Comparison of ENCODE assay signal across 19 cellular contexts in genomic region chr12:114916531-114916930, GRCh38.
A peak's percentile ranks its signal among the peaks of the same experiment; 100 is the strongest.
DNase-seq lines count a peak whose midpoint lies in the region; ATAC-seq, FAIRE-seq and TF ChIP-seq lines count a peak whose summit lies in the region.
"Had no signal": no experiment of that assay in that cellular context is flagged by ENCODE, and none has a peak within 500 bp of the region (broad histone marks: within the 10 kb centered on the region; RNA-seq: fewer than 3 reads in every experiment).

No MANE protein-coding gene starts in this region.

- peaks cover 0 to 1% of the 10 kb centered on the region in 2 donors for H3K4me1 ChIP-seq in small intestine (ENCODE audit: control insufficient read depth in 2 of 2, insufficient read depth in 1 of 2, low read depth in 1 of 2, low read length in 1 of 2)
- H3K4me1 ChIP-seq: right lobe of liver had no signal

- H3K27me3 ChIP-seq in small intestine (ENCODE audit: control insufficient read depth in 2 of 2, insufficient read depth in 2 of 2, low read length in 2 of 2), result no peaks in the 10 kb centered on the region
- H3K27me3 ChIP-seq: neutrophil, right lobe of liver had no signal

- WGBS in small intestine, 3 donors, result 83 to 89% (median 83%) methylated on average over 11 of the region's 11 CpGs

- no peak for ATAC-seq in GM18868 (IDR thresholded peaks at IDR 0.05; ENCODE audit: unreplicated experiment)
- ATAC-seq: activated T-cell treated with anti-CD3 and anti-CD28 coated beads, Interleukin-2, amount 50 U/mL, for 4 hours; right lobe of liver had no signal

- TF ChIP-seq CTCF in fibroblast of mammary gland (conservative IDR thresholded peaks at IDR 0.05; ENCODE audit: control insufficient read depth, insufficient read depth, low read depth, low read length), result no peak
- TF ChIP-seq CTCF in coronary artery (IDR thresholded peaks at IDR 0.05), result no peak

- in situ Hi-C loops in G401 (cut with HindIII; ENCODE audit: low sequenced_read_pairs), result no loop called here

- DNase-seq in G401 (ENCODE audit: low spot score) (peak; percentile 78), RCC 7860 (ENCODE audit: low spot score) (peak; percentile 5), fibroblast of mammary gland (ENCODE audit: low read depth) (peak; percentile 71), coronary artery (ENCODE audit: low spot score) (no peak), small intestine (no peak)
- no peak for DNase-seq in activated CD4-positive, alpha-beta T cell treated with anti-CD3 and anti-CD28 coated beads for 48 hours
- DNase-seq: activated CD4-positive, alpha-beta memory T cell treated with anti-CD3 and anti-CD28 coated beads for 36 hours; activated naive CD8-positive, alpha-beta T cell treated with anti-CD3 and anti-CD28 coated beads for 36 hours; activated T-cell treated with anti-CD3 and anti-CD28 coated beads, Interleukin-2, amount 50 U/mL, for 4 hours; CD4-positive, alpha-beta T cell; effector memory CD4-positive, alpha-beta T cell; GOT3; right lobe of liver; stimulated activated CD4-positive, alpha-beta T cell treated with anti-CD3 and anti-CD28 coated beads, Interleukin-4, amount 100 ng/mL, for 4 hours had no signal

- no peaks in the 10 kb centered on the region for H3K9me3 ChIP-seq in small intestine (ENCODE audit: control insufficient read depth, low read depth)
- H3K9me3 ChIP-seq: neutrophil, right lobe of liver, thoracic aorta had no signal

- no peak for FAIRE-seq in RCC 7860 (lab: Jason Lieb, UNC)
- FAIRE-seq in small intestine (lab: Jason Lieb, UNC), result no peak
- FAIRE-seq: GM12891, TTC549 had no signal

- H3K36me3 ChIP-seq in small intestine (ENCODE audit: control insufficient read depth in 2 of 2, insufficient read depth in 2 of 2, low read length in 2 of 2), result no peaks in the 10 kb centered on the region
- H3K36me3 ChIP-seq: neutrophil, right lobe of liver, thoracic aorta had no signal

- no peak overlapping the region for H3K27ac ChIP-seq in coronary artery
- no peak overlapping the region for H3K27ac ChIP-seq in small intestine (ENCODE audit: low read depth in 1 of 2, low read length in 1 of 2)
- H3K27ac ChIP-seq: neutrophil, right lobe of liver, thoracic aorta had no signal

- no peak overlapping the region for H3K4me3 ChIP-seq in fibroblast of mammary gland (ENCODE audit: control insufficient read depth, low read depth, low read length)
- no peak overlapping the region for H3K4me3 ChIP-seq in coronary artery
- H3K4me3 ChIP-seq in small intestine (ENCODE audit: low read depth in 1 of 2, low read length in 2 of 2), result no peak overlapping the region
- H3K4me3 ChIP-seq: right lobe of liver, thoracic aorta had no signal

Comparison
In these comparisons a context has a peak if more than half of its experiments do, and no peak if none do; other contexts are left out.
1. DNase-seq: peak in G401 (single experiment), RCC 7860 (single experiment) and fibroblast of mammary gland (single experiment); none in coronary artery (single experiment), activated CD4-positive, alpha-beta T cell treated with anti-CD3 and anti-CD28 coated beads for 48 hours (single experiment) and small intestine (single experiment).